8 cellular contexts compared by ENCODE assay signal in the genomic region with DNA sequence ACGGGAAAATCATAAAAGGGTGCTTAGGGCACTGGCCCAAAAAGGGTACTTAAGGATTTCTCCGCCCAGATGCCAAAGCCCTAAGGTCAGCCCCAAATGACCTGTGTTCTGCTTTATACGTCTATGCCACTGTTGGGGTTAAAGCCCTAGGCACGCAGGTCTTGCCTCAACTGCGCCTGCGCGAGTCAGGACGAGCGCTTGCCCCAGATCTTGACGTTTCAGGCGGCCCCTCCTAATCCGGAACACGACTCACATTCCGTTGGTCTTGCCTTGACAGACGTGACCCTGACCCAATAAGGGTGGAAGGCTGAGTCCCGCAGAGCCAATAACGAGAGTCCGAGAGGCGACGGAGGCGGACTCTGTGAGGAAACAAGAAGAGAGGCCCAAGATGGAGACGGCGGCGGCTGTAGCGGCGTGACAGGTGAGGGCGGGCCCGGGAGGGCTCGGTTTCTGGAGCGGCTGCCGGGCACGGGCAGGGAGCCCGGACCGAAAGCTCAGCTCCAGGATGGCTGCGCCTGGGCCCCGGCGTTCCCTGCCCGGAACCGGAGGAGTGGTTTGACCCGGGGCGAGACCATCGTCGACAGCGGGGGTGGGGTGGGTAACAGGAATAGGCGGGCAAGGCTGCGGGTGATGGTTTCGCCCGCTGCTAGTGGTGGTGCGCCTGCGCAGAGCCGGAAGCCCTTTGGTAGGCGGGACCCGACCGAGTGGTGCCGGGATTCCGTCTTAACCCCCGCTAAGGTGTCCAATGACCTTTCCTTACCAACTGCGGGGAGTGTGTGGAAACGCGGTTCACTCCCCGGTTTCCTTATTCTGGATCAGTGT. TPM values are rescaled to one million over a fixed set of nuclear protein-coding genes. Genes with fewer than 3 reads are reported as not detected.
A peak's percentile ranks its signal among the peaks of the same experiment; 100 is the strongest.
DNase-seq lines count a peak whose midpoint lies in the region; FAIRE-seq and TF ChIP-seq lines count a peak whose summit lies in the region.

A gene (plus strand): TSS at position 375 of the 822 bp plus-strand sequence. CDS start 1,763 bp downstream, outside the sequence.

- H3K36me3 Mint-ChIP-seq in HFFc6 (ENCODE audit: low read depth): peaks cover 12% of the 10 kb centered on the region
- peaks cover 12% of the 10 kb centered on the region for H3K36me3 Mint-ChIP-seq in activated naive CD4-positive, alpha-beta T cell treated with anti-CD3 and anti-CD28 coated beads, Interleukin-2, amount 10 ng/mL, durations not matched to agents 7 days and 5 days

- H3K4me1 ChIP-seq in neutrophil (ENCODE audit: control insufficient read depth in 1 of 2, insufficient read depth in 1 of 2, low read depth in 1 of 2, low read length in 1 of 2): peaks cover 17 to 20% of the 10 kb centered on the region in 2 experiments

- no peaks in the 10 kb centered on the region for H3K27me3 Mint-ChIP-seq in HFFc6 (ENCODE audit: insufficient read depth)
- no peaks in the 10 kb centered on the region for H3K27me3 Mint-ChIP-seq in activated naive CD4-positive, alpha-beta T cell treated with anti-CD3 and anti-CD28 coated beads, Interleukin-2, amount 10 ng/mL, durations not matched to agents 7 days and 5 days

- H3K4me3 Mint-ChIP-seq in HFFc6: peak within 1 kb of the TSS; percentile 95
- H3K4me3 Mint-ChIP-seq in activated naive CD4-positive, alpha-beta T cell treated with anti-CD3 and anti-CD28 coated beads, Interleukin-2, amount 10 ng/mL, durations not matched to agents 7 days and 5 days: peak within 1 kb of the TSS; percentile 81

- H3K9me3 Mint-ChIP-seq in HFFc6: no peaks in the 10 kb centered on the region
- H3K9me3 Mint-ChIP-seq in activated naive CD4-positive, alpha-beta T cell treated with anti-CD3 and anti-CD28 coated beads, Interleukin-2, amount 10 ng/mL, durations not matched to agents 7 days and 5 days: no peaks in the 10 kb centered on the region

- peak within 1 kb of the TSS; percentile 84 for H3K9ac ChIP-seq in SK-N-MC (ENCODE audit: insufficient read length)

- H3K27ac ChIP-seq in SK-N-MC (peak within 1 kb of the TSS; percentile 83), neutrophil (peak within 1 kb of the TSS; percentile 98), substantia nigra (ENCODE audit: low read depth, low read length, poor library complexity, severe bottlenecking) (peak within 1 kb of the TSS; percentile 94)

- H3K4me3 ChIP-seq in NB4 (ENCODE audit: low read depth, low read length) (peak within 1 kb of the TSS; percentile 91), SK-N-MC (peak within 1 kb of the TSS; percentile 83), neutrophil (ENCODE audit: low read depth in 1 of 2, low read length in 1 of 2) (peak within 1 kb of the TSS; percentile 71 to 81)

- TF ChIP-seq CTCF in HFFc6 (IDR thresholded peaks at IDR 0.05): no peak
- no peak for TF ChIP-seq CTCF in NB4 (IDR thresholded peaks at IDR 0.05; ENCODE audit: low read depth, low read length)
- no peak for TF ChIP-seq CTCF in neutrophil (IDR thresholded peaks at IDR 0.05)

- H3K27ac Mint-ChIP-seq in HFFc6: peak within 1 kb of the TSS; percentile 96
- peak within 1 kb of the TSS; percentile 96 for H3K27ac Mint-ChIP-seq in activated naive CD4-positive, alpha-beta T cell treated with anti-CD3 and anti-CD28 coated beads, Interleukin-2, amount 10 ng/mL, durations not matched to agents 7 days and 5 days

- no peaks in the 10 kb centered on the region for H3K27me3 ChIP-seq in neutrophil

- peak; percentile 65 for TF ChIP-seq POLR2A in NB4 (IDR thresholded peaks at IDR 0.05; ENCODE audit: extremely low read depth, insufficient read length)

- no peak for FAIRE-seq in frontal cortex (lab: Jason Lieb, UNC)

- CTCF ChIA-PET in activated naive CD4-positive, alpha-beta T cell treated with anti-CD3 and anti-CD28 coated beads, Interleukin-2, amount 10 ng/mL, durations not matched to agents 7 days and 5 days (lab: Charles Lee): interaction anchor here (0.8 to 2.3 kb wide), 3 partner anchors 68 to 83 kb away, joined by 3 to 5 read pairs (median 3); no protein-coding TSS in a partner anchor

- peak; percentile 95 for DNase-seq in GM04503 (ENCODE audit: low read depth)
- DNase-seq in HFFc6: peak; percentile 100
- DNase-seq in NB4 (ENCODE audit: low read depth): peak; percentile 99
- peak; percentile 95 for DNase-seq in SK-N-MC (ENCODE audit: low read depth, low spot score)
- peak; percentile 98 for DNase-seq in activated naive CD4-positive, alpha-beta T cell treated with anti-CD3 and anti-CD28 coated beads, Interleukin-2, amount 10 ng/mL, durations not matched to agents 7 days and 5 days
- DNase-seq in frontal cortex (ENCODE audit: low spot score in 2 of 2): peak; percentile 77 to 83
- DNase-seq in substantia nigra (lab: John Stamatoyannopoulos, UW): peak; percentile 77 to 96 (median 90)

- H3K36me3 ChIP-seq in SK-N-MC (ENCODE audit: insufficient read depth, low read length) (peaks cover 29% of the 10 kb centered on the region; the same call in 1 of the 2 replicates), neutrophil (peaks cover 28% of the 10 kb centered on the region)

- no peaks in the 10 kb centered on the region for H3K9me3 ChIP-seq in SK-N-MC (ENCODE audit: low read depth, low read length)
- no peaks in the 10 kb centered on the region for H3K9me3 ChIP-seq in neutrophil

- peaks cover 37% of the 10 kb centered on the region for H3K4me1 Mint-ChIP-seq in HFFc6 (ENCODE audit: low read depth)
- peaks cover 49% of the 10 kb centered on the region for H3K4me1 Mint-ChIP-seq in activated naive CD4-positive, alpha-beta T cell treated with anti-CD3 and anti-CD28 coated beads, Interleukin-2, amount 10 ng/mL, durations not matched to agents 7 days and 5 days

RNA-seq across cellular contexts. Expression of the gene that starts here (rescaled TPM):
- total RNA-seq in HFFc6 (2021; fragmentation: NEBNext Ultra II Directional; extraction: Animal tissue kit (Norgen Biotek cat#: 25700)): 10 to 100 TPM; 68.8 to 80.7 (median 75.3) TPM
- total RNA-seq in frontal cortex: 4.5 TPM

Comparison
In these comparisons a context has a peak if more than half of its experiments do, and no peak if none do; other contexts are left out.
1. Peak in every context shown above with its lines: DNase-seq, H3K4me3 ChIP-seq and H3K27ac ChIP-seq.
2. RNA of the gene that starts here (total RNA-seq): 68.8 to 80.7 TPM in HFFc6; 4.5 TPM in frontal cortex (single experiment); every median in the first group is over 10 times any median in the second.